Comparison of ENCODE assay signal across 16 cellular contexts in genomic region chr12:77120156-77120555, GRCh38. TPM values are rescaled to one million over a fixed set of nuclear protein-coding genes. Genes with fewer than 3 reads are reported as not detected.
DNase-seq lines count a peak whose midpoint lies in the region; TF ChIP-seq lines count a peak whose summit lies in the region.
"Had no signal": no experiment of that assay in that cellular context is flagged by ENCODE, and none has a peak within 500 bp of the region (broad histone marks: within the 10 kb centered on the region; RNA-seq: fewer than 3 reads in every experiment).

No MANE protein-coding gene starts in this region.

- DNase-seq in DMS53 (lab: John Stamatoyannopoulos, UW) (peak; percentile 27), DMS53 treated with DMSO at 0.1 percent for 48 hours (lab: John Stamatoyannopoulos, UW; ENCODE audit: unreplicated experiment) (no peak), SW 1271 (lab: John Stamatoyannopoulos, UW) (peak; percentile 47 to 73), fibroblast of pulmonary artery (ENCODE audit: low read depth) (peak; percentile 68), NCI-H2227 (lab: John Stamatoyannopoulos, UW; ENCODE audit: unreplicated experiment) (no peak), testis (no peak), NOMO-1 treated with DMSO at 0.1 percent for 48 hours (lab: John Stamatoyannopoulos, UW; ENCODE audit: unreplicated experiment) (no peak)
- DNase-seq in stimulated activated CD4-positive, alpha-beta T cell treated with anti-CD3 and anti-CD28 coated beads, Interleukin-12 subunit alpha, Interleukin-12 subunit beta, amount 100 ng/mL, for 4 hours = no peak
- DNase-seq: activated CD8-positive, alpha-beta memory T cell treated with anti-CD3 and anti-CD28 coated beads, Interleukin-2, amount 10 ng/mL, durations not matched to agents 7 days and 5 days; left ventricle myocardium superior; NCI-H1048; NCI-H2171 treated with DMSO at 0.1 percent for 48 hours; psoas muscle; stimulated activated CD4-positive, alpha-beta T cell treated with anti-CD3 and anti-CD28 coated beads, Interleukin-1b, Interleukin-23, amount 100 ng/mL, for 48 hours; transverse colon had no signal

- 72 to 76% methylated on average over 1 of the region's 1 CpG for WGBS in testis, 2 donors

- no peak overlapping the region for H3K4me3 ChIP-seq in fibroblast of pulmonary artery (replicated peaks; ENCODE audit: low read depth, low read length)
- H3K4me3 ChIP-seq in testis = no peak overlapping the region
- H3K4me3 ChIP-seq: psoas muscle, transverse colon had no signal

- no peaks in the 10 kb centered on the region for H3K4me1 ChIP-seq in testis
- H3K4me1 ChIP-seq: psoas muscle, transverse colon had no signal

- TF ChIP-seq POLR2A in testis (IDR thresholded peaks at IDR 0.05) = no peak

- no peaks in the 10 kb centered on the region for H3K36me3 ChIP-seq in testis (ENCODE audit: low read depth, missing control alignments)
- H3K36me3 ChIP-seq: transverse colon had no signal

- TF ChIP-seq CTCF in fibroblast of pulmonary artery (IDR thresholded peaks at IDR 0.05; ENCODE audit: low read length, missing control alignments) (no peak), testis (IDR thresholded peaks at IDR 0.05) (no peak)

- no peaks in the 10 kb centered on the region for H3K27me3 ChIP-seq in testis
- H3K27me3 ChIP-seq: transverse colon had no signal

- H3K27ac ChIP-seq in testis = no peak overlapping the region
- H3K27ac ChIP-seq: 22Rv1, psoas muscle, transverse colon had no signal

- no peaks in the 10 kb centered on the region for H3K9me3 ChIP-seq in testis
- H3K9me3 ChIP-seq: psoas muscle, transverse colon had no signal

- intact Hi-C loops in testis (cut with DNase I; ENCODE audit: low total_unique reads) = no loop called here

RNA-seq across cellular contexts. Expression of gene E2F7, which starts 54.8 kb away (rescaled TPM):
- total RNA-seq in testis = 1 to 10 TPM; 1.9 to 4.2 TPM
- 3.5 TPM for polyA plus RNA-seq in testis (ENCODE audit: insufficient read depth, low read depth, low replicate concordance)

Comparison
In these comparisons a context has a peak if more than half of its experiments do, and no peak if none do; other contexts are left out.
1. DNase-seq: peak in DMS53 (single experiment), SW 1271 (2 of 2) and fibroblast of pulmonary artery (single experiment); none in DMS53 treated with DMSO at 0.1 percent for 48 hours (single experiment), stimulated activated CD4-positive, alpha-beta T cell treated with anti-CD3 and anti-CD28 coated beads, Interleukin-12 subunit alpha, Interleukin-12 subunit beta, amount 100 ng/mL, for 4 hours (single experiment), NCI-H2227 (single experiment), testis (single experiment) and NOMO-1 treated with DMSO at 0.1 percent for 48 hours (single experiment).